In the genomic region with DNA sequence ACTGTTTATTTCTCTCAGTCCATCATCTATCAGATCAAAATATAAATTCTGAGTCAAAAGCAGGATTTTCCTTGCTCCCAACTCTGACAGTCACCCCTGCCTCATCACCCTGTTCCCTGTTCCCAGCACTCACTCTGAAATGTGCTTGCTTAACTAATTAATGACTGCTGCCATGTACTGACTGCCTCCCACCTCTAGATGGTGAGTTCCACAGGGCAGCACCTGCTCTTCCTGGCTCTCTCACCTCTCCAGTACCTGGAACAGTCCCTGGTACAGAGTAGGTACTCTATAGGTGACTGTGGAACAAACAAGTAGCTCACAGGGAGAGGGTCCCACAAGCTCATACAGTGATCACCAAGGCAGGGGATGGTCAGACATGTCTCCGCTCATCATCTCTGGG, we compare ENCODE assay signal across 29 cellular contexts.
"Had no signal": no experiment of that assay in that cellular context is flagged by ENCODE, and none has a peak within 500 bp of the region (broad histone marks: within the 10 kb centered on the region; RNA-seq: fewer than 3 reads in every experiment).

No MANE protein-coding gene starts in this region.

- DNase-seq: activated CD4-positive, alpha-beta T cell treated with anti-CD3 and anti-CD28 coated beads for 1 hour; activated CD8-positive, alpha-beta memory T cell treated with anti-CD3 and anti-CD28 coated beads for 24 hours; activated CD8-positive, alpha-beta memory T cell treated with anti-CD3 and anti-CD28 coated beads, Interleukin-2, amount 50 U/mL, for 4 hours; activated T-cell treated with anti-CD3 and anti-CD28 coated beads, Interleukin-2, amount 50 U/mL, for 24 hours; brain microvascular endothelial cell; caudate nucleus; effector CD4-positive, alpha-beta T cell; foreskin keratinocyte; glutamatergic neuron; islet precursor cell; left cardiac atrium; nucleus accumbens; small intestine; stimulated activated CD4-positive, alpha-beta T cell treated with anti-CD3 and anti-CD28 coated beads, Interleukin-15, amount 100 ng/mL, for 24 hours; stomach; WERI-Rb-1 had no signal

- H3K4me1 Mint-ChIP-seq: activated T-helper 17 cell treated with anti-CD3 and anti-CD28 coated beads, Interleukin-2, amount 50 U/mL, for 72 hours; memory B cell; nephron progenitor cell; stimulated activated memory B cell treated with anti-CD40 and anti-IgM and Interleukin-4, amounts not matched to agents 10 μg/mL and 1 μg/mL and 100 μg/mL, for 72 hours had no signal

- H3K36me3 Mint-ChIP-seq: activated naive CD4-positive, alpha-beta T cell treated with anti-CD3 and anti-CD28 coated beads, Interleukin-2, amount 50 U/mL, for 72 hours; memory B cell; stimulated activated memory B cell treated with anti-CD40 and anti-IgM and Interleukin-4, amounts not matched to agents 10 μg/mL and 1 μg/mL and 100 μg/mL, for 72 hours had no signal

- H3K9ac ChIP-seq: parathyroid adenoma had no signal

- H3K9me3 Mint-ChIP-seq: activated naive CD4-positive, alpha-beta T cell treated with anti-CD3 and anti-CD28 coated beads, Interleukin-2, amount 50 U/mL, for 72 hours; activated T-cell treated with anti-CD3 and anti-CD28 coated beads, Interleukin-2, amount 50 U/mL, for 24 hours; activated T-helper 17 cell treated with anti-CD3 and anti-CD28 coated beads, Interleukin-2, amount 50 U/mL, for 72 hours; dendritic cell treated with granulocyte-macrophage colony-stimulating factor and Interleukin-4, amounts not matched to agents 40 ng/mL and 50 ng/mL, for 4 days; memory B cell; nephron progenitor cell; stimulated activated memory B cell treated with anti-CD40 and anti-IgM and Interleukin-4, amounts not matched to agents 10 μg/mL and 1 μg/mL and 100 μg/mL, for 72 hours had no signal

- H3K27ac ChIP-seq: ascending aorta, brain microvascular endothelial cell, foreskin keratinocyte, hepatocyte, parathyroid adenoma, stomach, suprapubic skin, tibial nerve, WERI-Rb-1 had no signal

- H3K79me2 ChIP-seq: hepatocyte, parathyroid adenoma had no signal

- H3K27me3 ChIP-seq: ascending aorta, brain microvascular endothelial cell, foreskin keratinocyte, tibial nerve had no signal

- H3K27me3 Mint-ChIP-seq: dendritic cell treated with granulocyte-macrophage colony-stimulating factor and Interleukin-4, amounts not matched to agents 40 ng/mL and 50 ng/mL, for 4 days had no signal

- H3K4me1 ChIP-seq: ascending aorta, foreskin keratinocyte, parathyroid adenoma, stomach, suprapubic skin, tibial nerve had no signal

- H3K4me2 ChIP-seq: hepatocyte had no signal

- FAIRE-seq: small intestine, TTC549, urothelium cell line had no signal

- H3K9me3 ChIP-seq: ascending aorta, stomach, suprapubic skin, tibial nerve had no signal

- H2AFZ ChIP-seq: hepatocyte, parathyroid adenoma had no signal

- H3K4me3 Mint-ChIP-seq: activated T-cell treated with anti-CD3 and anti-CD28 coated beads, Interleukin-2, amount 50 U/mL, for 24 hours; activated T-helper 17 cell treated with anti-CD3 and anti-CD28 coated beads, Interleukin-2, amount 50 U/mL, for 72 hours; dendritic cell treated with granulocyte-macrophage colony-stimulating factor and Interleukin-4, amounts not matched to agents 40 ng/mL and 50 ng/mL, for 4 days; memory B cell; nephron progenitor cell; stimulated activated memory B cell treated with anti-CD40 and anti-IgM and Interleukin-4, amounts not matched to agents 10 μg/mL and 1 μg/mL and 100 μg/mL, for 72 hours had no signal

- H3K27ac Mint-ChIP-seq: activated T-cell treated with anti-CD3 and anti-CD28 coated beads, Interleukin-2, amount 50 U/mL, for 24 hours; activated T-helper 17 cell treated with anti-CD3 and anti-CD28 coated beads, Interleukin-2, amount 50 U/mL, for 72 hours; dendritic cell treated with granulocyte-macrophage colony-stimulating factor and Interleukin-4, amounts not matched to agents 40 ng/mL and 50 ng/mL, for 4 days; memory B cell; nephron progenitor cell; stimulated activated memory B cell treated with anti-CD40 and anti-IgM and Interleukin-4, amounts not matched to agents 10 μg/mL and 1 μg/mL and 100 μg/mL, for 72 hours had no signal

- H3K36me3 ChIP-seq: ascending aorta, brain microvascular endothelial cell, stomach, suprapubic skin, tibial nerve, WERI-Rb-1 had no signal

- H3K4me3 ChIP-seq: ascending aorta, hepatocyte, stomach, suprapubic skin, tibial nerve had no signal
